Comparison of ENCODE assay signal across 7 cellular contexts in the genomic region with DNA sequence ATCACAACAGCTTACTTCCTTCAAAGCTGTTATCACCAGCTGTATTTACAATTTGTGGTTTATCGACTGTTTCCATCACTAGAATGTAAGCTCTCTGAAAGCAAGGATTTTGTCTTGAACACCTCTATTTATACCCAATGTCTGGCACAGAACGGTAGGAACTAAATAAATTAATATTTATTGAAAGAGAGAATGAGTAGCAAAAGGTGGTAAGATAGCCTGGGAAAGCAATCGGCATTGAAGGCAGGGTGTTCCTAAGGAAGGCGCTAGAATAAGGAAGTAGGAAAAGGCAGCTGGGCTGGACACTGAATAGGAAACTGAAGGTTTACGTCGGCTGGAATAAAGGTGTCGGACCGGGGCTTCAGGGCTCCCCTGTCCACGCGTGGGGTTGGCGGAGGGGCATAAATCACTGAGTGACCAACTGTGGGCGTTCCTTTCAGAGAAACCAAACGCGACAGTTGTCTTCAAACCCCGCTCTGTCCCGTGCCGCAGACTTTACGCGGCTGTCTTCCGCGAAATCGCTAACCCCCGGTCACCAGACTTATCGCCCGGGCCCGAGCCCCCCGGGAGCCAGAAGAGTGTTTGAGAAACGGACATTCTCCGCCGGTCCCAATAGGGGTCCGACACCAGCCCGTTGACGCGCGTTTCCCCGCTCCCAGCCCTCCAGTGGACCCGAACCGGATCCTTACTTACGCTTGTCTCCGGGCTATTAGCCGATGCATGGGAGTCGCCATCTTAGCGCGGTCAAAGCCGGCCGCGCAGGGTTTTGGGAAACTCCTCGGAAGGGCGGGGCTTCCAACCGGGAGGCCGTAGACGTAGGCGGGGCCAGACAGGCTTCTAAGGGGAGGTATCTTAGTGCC.
DNase-seq lines count a peak whose midpoint lies in the region; ATAC-seq lines count a peak whose summit lies in the region.

A gene (minus strand): TSS at position 746 of the 860 bp plus-strand sequence. CDS start 12 bp downstream, at position 734.

- ATAC-seq in GM18517 (IDR thresholded peaks at IDR 0.05; ENCODE audit: unreplicated experiment) (peak; percentile 84), HG03039 (IDR thresholded peaks at IDR 0.05; ENCODE audit: unreplicated experiment) (peak; percentile 77)

- DNase-seq in NCI-H2081 treated with DMSO at 0.1 percent for 48 hours (lab: John Stamatoyannopoulos, UW), result peak; percentile 42
- DNase-seq in T1000 (lab: John Stamatoyannopoulos, UW), result peak; percentile 81
- DNase-seq in astrocyte of the hippocampus (ENCODE audit: low read depth, low spot score), result peak; percentile 98
- peak; percentile 89 to 94 for DNase-seq in hippocampal formation (lab: John Stamatoyannopoulos, UW)
- DNase-seq in retina, result peak; percentile 95

Comparison
In these comparisons a context has a peak if more than half of its experiments do, and no peak if none do; other contexts are left out.
1. Peak in every context shown above with its lines: DNase-seq and ATAC-seq.
2. DNase-seq: peak in every context shown above with its lines; median percentile 98 in astrocyte of the hippocampus; 95 in retina; 92 in hippocampal formation; 81 in T1000; 42 in NCI-H2081 treated with DMSO at 0.1 percent for 48 hours.